ENCODE assay signal across 8 cellular contexts in the genomic region with DNA sequence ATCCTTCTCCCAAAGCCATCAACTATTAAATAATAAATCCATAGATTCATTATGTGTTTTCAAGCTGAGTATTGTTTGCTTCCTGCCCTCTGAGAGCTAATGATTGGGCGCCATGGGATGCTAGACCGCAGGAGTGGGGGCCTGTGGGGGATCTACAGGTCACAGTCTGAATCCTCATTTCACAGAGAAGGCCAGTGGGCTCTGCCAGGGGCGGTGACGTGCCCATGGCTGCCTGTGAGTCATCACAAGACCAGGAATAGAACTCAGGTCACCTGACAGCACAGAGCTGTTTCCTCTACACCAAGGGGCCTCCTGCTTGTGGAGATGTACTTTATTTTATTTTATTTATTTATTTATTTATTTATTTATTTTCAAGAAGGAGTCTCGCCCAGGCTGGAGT. TPM values are rescaled to one million over a fixed set of nuclear protein-coding genes. Genes with fewer than 3 reads are reported as not detected.
DNase-seq lines count a peak whose midpoint lies in the region; ATAC-seq, FAIRE-seq and TF ChIP-seq lines count a peak whose summit lies in the region.

No MANE protein-coding gene starts in this region.

- DNase-seq in EH (ENCODE audit: low read depth): peak; percentile 89
- DNase-seq in MV-4-11 (lab: John Stamatoyannopoulos, UW): peak; percentile 70
- peak; percentile 71 to 73 for DNase-seq in activated T-cell treated with anti-CD3 and anti-CD28 coated beads, Interleukin-2, amount 50 U/mL, for 72 hours
- DNase-seq in fibroblast of the aortic adventitia (ENCODE audit: low read depth): peak; percentile 90
- DNase-seq in pancreas: peak; percentile 70 to 86 (median 78)
- DNase-seq in AML-193 (lab: John Stamatoyannopoulos, UW): no peak
- no peak for DNase-seq in NCI-H2171 treated with DMSO at 0.1 percent for 48 hours (lab: John Stamatoyannopoulos, UW)

- peak overlapping the region; percentile 25 for H3K27ac Mint-ChIP-seq in activated T-cell treated with anti-CD3 and anti-CD28 coated beads, Interleukin-2, amount 50 U/mL, for 72 hours

- no peaks in the 10 kb centered on the region for H3K27me3 Mint-ChIP-seq in activated T-cell treated with anti-CD3 and anti-CD28 coated beads, Interleukin-2, amount 50 U/mL, for 72 hours (ENCODE audit: low read depth)

- no peaks in the 10 kb centered on the region for H3K36me3 Mint-ChIP-seq in activated T-cell treated with anti-CD3 and anti-CD28 coated beads, Interleukin-2, amount 50 U/mL, for 72 hours (ENCODE audit: insufficient read depth in 2 of 2)

- H3K4me1 Mint-ChIP-seq in activated T-cell treated with anti-CD3 and anti-CD28 coated beads, Interleukin-2, amount 50 U/mL, for 72 hours (ENCODE audit: low read depth): peaks cover 82% of the 10 kb centered on the region

- no peak for TF ChIP-seq CTCF in fibroblast of the aortic adventitia (IDR thresholded peaks at IDR 0.05; ENCODE audit: insufficient read depth, low read length)
- TF ChIP-seq CTCF in pancreas (IDR thresholded peaks at IDR 0.05): no peak

- no peaks in the 10 kb centered on the region for H3K9me3 ChIP-seq in pancreas

- peak; percentile 73 to 81 for ATAC-seq in activated T-cell treated with anti-CD3 and anti-CD28 coated beads, Interleukin-2, amount 50 U/mL, for 72 hours (replicated peaks in 1 of 2)
- ATAC-seq in pancreas: peak; percentile 41 to 70 (median 50)
- no peak for ATAC-seq in GM19328 (IDR thresholded peaks at IDR 0.05; ENCODE audit: unreplicated experiment)

- no peak overlapping the region for H3K4me3 ChIP-seq in fibroblast of the aortic adventitia (ENCODE audit: low read depth, low read length)
- no peak overlapping the region for H3K4me3 ChIP-seq in pancreas

- no peaks in the 10 kb centered on the region for H3K36me3 ChIP-seq in pancreas

- H3K27me3 ChIP-seq in pancreas: no peaks in the 10 kb centered on the region

- intact Hi-C loops in pancreas (cut with DNase I): no loop called here

- no peak for FAIRE-seq in pancreas (lab: Jason Lieb, UNC)

- H3K9me3 Mint-ChIP-seq in activated T-cell treated with anti-CD3 and anti-CD28 coated beads, Interleukin-2, amount 50 U/mL, for 72 hours: no peaks in the 10 kb centered on the region

- peak overlapping the region; percentile 85 to 95 (median 94) for H3K27ac ChIP-seq in pancreas

- peaks cover 34 to 46% (median 45%) of the 10 kb centered on the region in 3 donors for H3K4me1 ChIP-seq in pancreas

- 53% methylated on average over 5 of the region's 5 CpGs for WGBS in pancreas, 2 donors

- H3K4me3 Mint-ChIP-seq in activated T-cell treated with anti-CD3 and anti-CD28 coated beads, Interleukin-2, amount 50 U/mL, for 72 hours: peak overlapping the region; percentile 69 to 71

RNA-seq across cellular contexts. Expression of a gene that starts 15.0 kb away (rescaled TPM):
- 10 to 100 TPM in 1 of 2 donors, 1 to 10 TPM in 1; 5.7 to 12.6 TPM for total RNA-seq in activated T-cell treated with anti-CD3 and anti-CD28 coated beads, Interleukin-2, amount 50 U/mL, for 72 hours
- total RNA-seq in fibroblast of the aortic adventitia (ENCODE audit: low replicate concordance) (1.3 and 5.3 TPM in 2 replicates), pancreas (10 to 100 TPM in 2 of 6 donors, 1 to 10 TPM in 4; 2.2 to 12.9 (median 7.1) TPM)
- polyA plus RNA-seq in pancreas: 10 to 100 TPM in 1 of 2 donors, 1 to 10 TPM in 1; 4.3 to 10.3 TPM

Comparison
In these comparisons a context has a peak if more than half of its experiments do, and no peak if none do; other contexts are left out.
1. DNase-seq: peak in EH (single experiment), MV-4-11 (single experiment), activated T-cell treated with anti-CD3 and anti-CD28 coated beads, Interleukin-2, amount 50 U/mL, for 72 hours (2 of 2), fibroblast of the aortic adventitia (single experiment) and pancreas (6 of 6); none in AML-193 (0 of 2) and NCI-H2171 treated with DMSO at 0.1 percent for 48 hours (single experiment).